ENCODE assay signal across 8 cellular contexts in the genomic region with DNA sequence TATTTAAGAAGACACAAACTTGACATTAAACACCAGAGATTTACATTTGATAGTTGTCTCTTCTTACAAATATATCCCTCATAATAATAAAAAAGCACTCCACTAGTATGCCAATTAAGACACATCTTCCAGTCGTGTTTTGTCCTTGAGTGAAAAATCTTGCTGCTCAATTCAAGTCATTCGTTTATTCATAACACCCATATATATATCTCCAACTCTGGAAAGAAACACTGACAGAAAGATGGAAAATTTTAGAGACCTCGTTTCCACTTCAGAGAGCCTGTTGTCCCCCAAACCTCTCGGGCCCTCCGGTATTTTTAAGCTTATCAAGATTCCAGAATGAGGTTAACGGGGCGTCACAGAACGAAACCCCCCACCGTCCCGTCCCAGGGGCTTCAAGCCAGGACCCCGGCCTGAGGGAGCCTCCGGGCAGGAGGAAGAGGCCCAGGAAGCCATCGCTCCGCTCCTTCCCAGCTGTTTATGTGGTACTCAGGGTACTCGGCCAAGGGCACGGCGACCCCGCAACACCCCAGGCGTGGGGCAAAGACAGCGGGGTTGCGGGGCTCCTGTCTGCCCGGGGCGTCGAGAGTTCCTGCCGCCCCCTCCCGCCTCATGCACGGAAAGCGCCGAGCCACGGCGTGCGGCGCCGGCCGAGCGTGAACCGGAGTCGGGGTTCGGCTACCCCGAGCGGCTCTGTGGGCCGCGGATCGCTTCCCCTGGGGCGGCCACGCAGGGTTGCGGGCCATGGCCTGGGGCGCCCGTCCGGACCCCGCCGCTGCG.
DNase-seq lines count a peak whose midpoint lies in the region; ATAC-seq lines count a peak whose summit lies in the region.

No MANE protein-coding gene starts in this region.

- H3K9me3 Mint-ChIP-seq in T-helper 2 cell treated with Interferon-gamma antibody and Interleukin-4, amounts not matched to agents 5 μg/mL and 100 μg/mL, for 36 hours, result no peaks in the 10 kb centered on the region

- no peaks in the 10 kb centered on the region for H3K9me3 ChIP-seq in effector memory CD4-positive, alpha-beta T cell (ENCODE audit: control insufficient read depth, low read length)
- H3K9me3 ChIP-seq in mucosa of rectum (ENCODE audit: control insufficient read depth in 2 of 2, low read length in 2 of 2), result no peaks in the 10 kb centered on the region

- H3K9ac ChIP-seq in mucosa of rectum (ENCODE audit: low read depth in 1 of 2, low read length in 2 of 2), result peak overlapping the region; percentile 60 to 80

- DNase-seq in 8988T (peak; percentile 26), GF-D8 (lab: John Stamatoyannopoulos, UW) (no peak), NCI-H146 treated with DMSO at 0.1 percent for 48 hours (lab: John Stamatoyannopoulos, UW; ENCODE audit: unreplicated experiment) (no peak), NCI-H2196 (lab: John Stamatoyannopoulos, UW; ENCODE audit: unreplicated experiment) (no peak)
- no peak for DNase-seq in T-helper 2 cell treated with Interferon-gamma antibody and Interleukin-4, amounts not matched to agents 5 μg/mL and 100 μg/mL, for 36 hours (ENCODE audit: low spot score)
- DNase-seq in effector memory CD4-positive, alpha-beta T cell, result peak in 1 of 3 donors; percentile 3

- peaks cover 14% of the 10 kb centered on the region for H3K4me1 ChIP-seq in effector memory CD4-positive, alpha-beta T cell (ENCODE audit: control insufficient read depth, insufficient read depth, low read length, poor library complexity, severe bottlenecking)
- H3K4me1 ChIP-seq in mucosa of rectum (ENCODE audit: control insufficient read depth in 2 of 2, insufficient read depth in 2 of 2, low read length in 2 of 2), result peaks cover 6 to 10% of the 10 kb centered on the region in 2 donors

- H3K27me3 ChIP-seq in effector memory CD4-positive, alpha-beta T cell (replicated peaks; ENCODE audit: control insufficient read depth, insufficient read depth, low read length, poor library complexity, severe bottlenecking), result no peaks in the 10 kb centered on the region
- no peaks in the 10 kb centered on the region for H3K27me3 ChIP-seq in mucosa of rectum (ENCODE audit: control insufficient read depth in 2 of 2, insufficient read depth in 2 of 2, low read length in 2 of 2)

- H3K36me3 ChIP-seq in effector memory CD4-positive, alpha-beta T cell (ENCODE audit: control insufficient read depth, insufficient read depth, low read length), result no peaks in the 10 kb centered on the region
- no peaks in the 10 kb centered on the region for H3K36me3 ChIP-seq in mucosa of rectum (ENCODE audit: control insufficient read depth in 2 of 2, insufficient read depth in 2 of 2, low read length in 2 of 2)

- peak overlapping the region; percentile 35 for H3K27ac Mint-ChIP-seq in T-helper 2 cell treated with Interferon-gamma antibody and Interleukin-4, amounts not matched to agents 5 μg/mL and 100 μg/mL, for 36 hours

- H3K36me3 Mint-ChIP-seq in T-helper 2 cell treated with Interferon-gamma antibody and Interleukin-4, amounts not matched to agents 5 μg/mL and 100 μg/mL, for 36 hours (ENCODE audit: low read depth), result peaks cover 9% of the 10 kb centered on the region

- H3K27ac ChIP-seq in effector memory CD4-positive, alpha-beta T cell (ENCODE audit: insufficient read depth, low read length, poor library complexity, severe bottlenecking), result peak overlapping the region; percentile 57
- H3K27ac ChIP-seq in mucosa of rectum (ENCODE audit: low read depth in 2 of 2, low read length in 2 of 2), result peak overlapping the region; percentile 72 to 75

- H3K4me3 Mint-ChIP-seq in T-helper 2 cell treated with Interferon-gamma antibody and Interleukin-4, amounts not matched to agents 5 μg/mL and 100 μg/mL, for 36 hours, result peak overlapping the region; percentile 67

- ATAC-seq in GM21529 (IDR thresholded peaks at IDR 0.05; ENCODE audit: unreplicated experiment), result peak; percentile 2

- peak overlapping the region; percentile 17 for H3K4me3 ChIP-seq in effector memory CD4-positive, alpha-beta T cell (ENCODE audit: insufficient read depth, low read depth, low read length, poor library complexity, severe bottlenecking)
- H3K4me3 ChIP-seq in mucosa of rectum (ENCODE audit: low read length in 2 of 2), result peak overlapping the region; percentile 54 to 63

- H3K27me3 Mint-ChIP-seq in T-helper 2 cell treated with Interferon-gamma antibody and Interleukin-4, amounts not matched to agents 5 μg/mL and 100 μg/mL, for 36 hours (ENCODE audit: low read depth), result peaks cover 58% of the 10 kb centered on the region

- peaks cover 14% of the 10 kb centered on the region for H3K4me1 Mint-ChIP-seq in T-helper 2 cell treated with Interferon-gamma antibody and Interleukin-4, amounts not matched to agents 5 μg/mL and 100 μg/mL, for 36 hours (ENCODE audit: low read depth)
